ENCODE assay signal across 1 cellular context in the genomic region with DNA sequence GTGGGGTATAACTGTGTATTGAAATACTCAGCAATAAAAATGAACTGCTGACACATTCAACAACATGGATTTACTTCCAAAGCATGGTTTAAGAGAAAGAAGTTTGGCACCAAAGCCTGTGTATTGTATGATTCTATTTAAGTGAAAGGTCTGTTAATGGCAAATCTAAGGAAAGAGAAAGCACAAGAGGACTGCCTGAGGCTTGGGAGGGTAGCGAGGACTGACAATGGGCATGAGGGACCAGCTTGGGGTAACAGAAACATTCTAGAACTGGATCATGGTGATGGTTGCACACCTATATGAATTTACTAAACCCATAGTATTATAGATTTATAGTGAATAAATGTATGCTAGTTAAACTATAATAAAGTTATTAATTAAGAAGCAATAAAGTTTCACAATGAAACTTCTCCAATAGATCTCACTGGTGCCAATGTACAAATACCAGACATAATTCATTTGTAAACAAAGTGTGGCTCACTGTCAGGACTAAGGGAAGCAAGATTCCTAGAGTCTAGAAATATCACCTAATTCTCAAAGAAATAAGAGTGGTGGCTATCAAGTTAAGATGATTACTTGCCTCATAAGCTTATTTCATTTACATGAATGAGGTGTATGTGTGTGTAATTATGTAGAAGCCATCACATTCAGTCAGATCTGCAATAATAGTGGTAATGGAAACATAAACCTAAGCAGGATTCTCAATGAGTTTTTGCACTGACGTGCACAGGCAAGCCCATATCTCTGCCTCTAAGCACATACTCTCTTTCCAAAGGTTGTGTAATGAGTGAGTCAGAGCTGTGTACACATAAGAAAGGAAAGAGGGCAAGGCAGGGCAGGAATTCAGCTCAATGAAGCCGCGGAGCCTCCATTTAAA.
TF ChIP-seq lines count a peak whose summit lies in the region.

No MANE protein-coding gene starts in this region.

TF ChIP-seq in HepG2, 621 proteins besides CTCF, POLR2A, EP300 and RAD21 (continued from another document and continues in another):
- TF ChIP-seq, protein P1, sequence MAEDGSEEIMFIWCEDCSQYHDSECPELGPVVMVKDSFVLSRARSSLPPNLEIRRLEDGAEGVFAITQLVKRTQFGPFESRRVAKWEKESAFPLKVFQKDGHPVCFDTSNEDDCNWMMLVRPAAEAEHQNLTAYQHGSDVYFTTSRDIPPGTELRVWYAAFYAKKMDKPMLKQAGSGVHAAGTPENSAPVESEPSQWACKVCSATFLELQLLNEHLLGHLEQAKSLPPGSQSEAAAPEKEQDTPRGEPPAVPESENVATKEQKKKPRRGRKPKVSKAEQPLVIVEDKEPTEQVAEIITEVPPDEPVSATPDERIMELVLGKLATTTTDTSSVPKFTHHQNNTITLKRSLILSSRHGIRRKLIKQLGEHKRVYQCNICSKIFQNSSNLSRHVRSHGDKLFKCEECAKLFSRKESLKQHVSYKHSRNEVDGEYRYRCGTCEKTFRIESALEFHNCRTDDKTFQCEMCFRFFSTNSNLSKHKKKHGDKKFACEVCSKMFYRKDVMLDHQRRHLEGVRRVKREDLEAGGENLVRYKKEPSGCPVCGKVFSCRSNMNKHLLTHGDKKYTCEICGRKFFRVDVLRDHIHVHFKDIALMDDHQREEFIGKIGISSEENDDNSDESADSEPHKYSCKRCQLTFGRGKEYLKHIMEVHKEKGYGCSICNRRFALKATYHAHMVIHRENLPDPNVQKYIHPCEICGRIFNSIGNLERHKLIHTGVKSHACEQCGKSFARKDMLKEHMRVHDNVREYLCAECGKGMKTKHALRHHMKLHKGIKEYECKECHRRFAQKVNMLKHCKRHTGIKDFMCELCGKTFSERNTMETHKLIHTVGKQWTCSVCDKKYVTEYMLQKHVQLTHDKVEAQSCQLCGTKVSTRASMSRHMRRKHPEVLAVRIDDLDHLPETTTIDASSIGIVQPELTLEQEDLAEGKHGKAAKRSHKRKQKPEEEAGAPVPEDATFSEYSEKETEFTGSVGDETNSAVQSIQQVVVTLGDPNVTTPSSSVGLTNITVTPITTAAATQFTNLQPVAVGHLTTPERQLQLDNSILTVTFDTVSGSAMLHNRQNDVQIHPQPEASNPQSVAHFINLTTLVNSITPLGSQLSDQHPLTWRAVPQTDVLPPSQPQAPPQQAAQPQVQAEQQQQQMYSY (CRISPR knock-in tag; IDR thresholded peaks at IDR 0.05), result no peak
- TF ChIP-seq RARG (CRISPR knock-in tag; IDR thresholded peaks at IDR 0.05; ENCODE audit: low read depth), result no peak
- no peak for TF ChIP-seq ZNF598 (CRISPR knock-in tag; IDR thresholded peaks at IDR 0.05; ENCODE audit: borderline replicate concordance)
- TF ChIP-seq KDM4B (CRISPR knock-in tag; IDR thresholded peaks at IDR 0.05), result 0 out of 2 replicates have a peak, but pooled peaks have one; percentile 59
- no peak for TF ChIP-seq ZFYVE20 (CRISPR knock-in tag; IDR thresholded peaks at IDR 0.05; ENCODE audit: borderline replicate concordance, low read depth)
- TF ChIP-seq, protein P2, sequence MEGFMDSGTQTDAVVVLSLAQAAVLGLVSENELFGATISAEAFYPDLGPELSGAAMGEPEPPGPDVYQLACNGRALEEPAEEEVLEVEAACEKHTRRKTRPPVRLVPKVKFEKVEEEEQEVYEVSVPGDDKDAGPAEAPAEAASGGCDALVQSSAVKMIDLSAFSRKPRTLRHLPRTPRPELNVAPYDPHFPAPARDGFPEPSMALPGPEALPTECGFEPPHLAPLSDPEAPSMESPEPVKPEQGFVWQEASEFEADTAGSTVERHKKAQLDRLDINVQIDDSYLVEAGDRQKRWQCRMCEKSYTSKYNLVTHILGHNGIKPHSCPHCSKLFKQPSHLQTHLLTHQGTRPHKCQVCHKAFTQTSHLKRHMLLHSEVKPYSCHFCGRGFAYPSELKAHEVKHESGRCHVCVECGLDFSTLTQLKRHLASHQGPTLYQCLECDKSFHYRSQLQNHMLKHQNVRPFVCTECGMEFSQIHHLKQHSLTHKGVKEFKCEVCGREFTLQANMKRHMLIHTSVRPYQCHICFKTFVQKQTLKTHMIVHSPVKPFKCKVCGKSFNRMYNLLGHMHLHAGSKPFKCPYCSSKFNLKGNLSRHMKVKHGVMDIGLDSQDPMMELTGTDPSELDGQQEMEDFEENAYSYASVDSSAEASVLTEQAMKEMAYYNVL (CRISPR knock-in tag; IDR thresholded peaks at IDR 0.05; ENCODE audit: borderline replicate concordance), result peak; percentile 68; the same call in 1 of the 2 replicates
- no peak for TF ChIP-seq ELF1 (CRISPR knock-in tag; IDR thresholded peaks at IDR 0.05)
- TF ChIP-seq, protein P3, sequence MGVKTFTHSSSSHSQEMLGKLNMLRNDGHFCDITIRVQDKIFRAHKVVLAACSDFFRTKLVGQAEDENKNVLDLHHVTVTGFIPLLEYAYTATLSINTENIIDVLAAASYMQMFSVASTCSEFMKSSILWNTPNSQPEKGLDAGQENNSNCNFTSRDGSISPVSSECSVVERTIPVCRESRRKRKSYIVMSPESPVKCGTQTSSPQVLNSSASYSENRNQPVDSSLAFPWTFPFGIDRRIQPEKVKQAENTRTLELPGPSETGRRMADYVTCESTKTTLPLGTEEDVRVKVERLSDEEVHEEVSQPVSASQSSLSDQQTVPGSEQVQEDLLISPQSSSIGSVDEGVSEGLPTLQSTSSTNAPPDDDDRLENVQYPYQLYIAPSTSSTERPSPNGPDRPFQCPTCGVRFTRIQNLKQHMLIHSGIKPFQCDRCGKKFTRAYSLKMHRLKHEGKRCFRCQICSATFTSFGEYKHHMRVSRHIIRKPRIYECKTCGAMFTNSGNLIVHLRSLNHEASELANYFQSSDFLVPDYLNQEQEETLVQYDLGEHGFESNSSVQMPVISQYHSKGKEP (CRISPR knock-in tag; IDR thresholded peaks at IDR 0.05), result no peak
- TF ChIP-seq, protein P4, sequence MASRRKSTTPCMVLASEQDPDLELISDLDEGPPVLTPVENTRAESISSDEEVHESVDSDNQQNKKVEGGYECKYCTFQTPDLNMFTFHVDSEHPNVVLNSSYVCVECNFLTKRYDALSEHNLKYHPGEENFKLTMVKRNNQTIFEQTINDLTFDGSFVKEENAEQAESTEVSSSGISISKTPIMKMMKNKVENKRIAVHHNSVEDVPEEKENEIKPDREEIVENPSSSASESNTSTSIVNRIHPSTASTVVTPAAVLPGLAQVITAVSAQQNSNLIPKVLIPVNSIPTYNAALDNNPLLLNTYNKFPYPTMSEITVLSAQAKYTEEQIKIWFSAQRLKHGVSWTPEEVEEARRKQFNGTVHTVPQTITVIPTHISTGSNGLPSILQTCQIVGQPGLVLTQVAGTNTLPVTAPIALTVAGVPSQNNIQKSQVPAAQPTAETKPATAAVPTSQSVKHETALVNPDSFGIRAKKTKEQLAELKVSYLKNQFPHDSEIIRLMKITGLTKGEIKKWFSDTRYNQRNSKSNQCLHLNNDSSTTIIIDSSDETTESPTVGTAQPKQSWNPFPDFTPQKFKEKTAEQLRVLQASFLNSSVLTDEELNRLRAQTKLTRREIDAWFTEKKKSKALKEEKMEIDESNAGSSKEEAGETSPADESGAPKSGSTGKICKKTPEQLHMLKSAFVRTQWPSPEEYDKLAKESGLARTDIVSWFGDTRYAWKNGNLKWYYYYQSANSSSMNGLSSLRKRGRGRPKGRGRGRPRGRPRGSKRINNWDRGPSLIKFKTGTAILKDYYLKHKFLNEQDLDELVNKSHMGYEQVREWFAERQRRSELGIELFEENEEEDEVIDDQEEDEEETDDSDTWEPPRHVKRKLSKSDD (CRISPR knock-in tag; IDR thresholded peaks at IDR 0.05; ENCODE audit: low read depth), result no peak
- no peak for TF ChIP-seq RBAK (CRISPR knock-in tag; IDR thresholded peaks at IDR 0.05)
- TF ChIP-seq SMYD3 (CRISPR knock-in tag; IDR thresholded peaks at IDR 0.05), result no peak
- TF ChIP-seq ZNF224 (CRISPR knock-in tag; IDR thresholded peaks at IDR 0.05), result no peak
- TF ChIP-seq, protein P5, sequence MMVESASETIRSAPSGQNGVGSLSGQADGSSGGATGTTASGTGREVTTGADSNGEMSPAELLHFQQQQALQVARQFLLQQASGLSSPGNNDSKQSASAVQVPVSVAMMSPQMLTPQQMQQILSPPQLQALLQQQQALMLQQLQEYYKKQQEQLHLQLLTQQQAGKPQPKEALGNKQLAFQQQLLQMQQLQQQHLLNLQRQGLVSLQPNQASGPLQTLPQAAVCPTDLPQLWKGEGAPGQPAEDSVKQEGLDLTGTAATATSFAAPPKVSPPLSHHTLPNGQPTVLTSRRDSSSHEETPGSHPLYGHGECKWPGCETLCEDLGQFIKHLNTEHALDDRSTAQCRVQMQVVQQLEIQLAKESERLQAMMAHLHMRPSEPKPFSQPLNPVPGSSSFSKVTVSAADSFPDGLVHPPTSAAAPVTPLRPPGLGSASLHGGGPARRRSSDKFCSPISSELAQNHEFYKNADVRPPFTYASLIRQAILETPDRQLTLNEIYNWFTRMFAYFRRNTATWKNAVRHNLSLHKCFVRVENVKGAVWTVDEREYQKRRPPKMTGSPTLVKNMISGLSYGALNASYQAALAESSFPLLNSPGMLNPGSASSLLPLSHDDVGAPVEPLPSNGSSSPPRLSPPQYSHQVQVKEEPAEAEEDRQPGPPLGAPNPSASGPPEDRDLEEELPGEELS (CRISPR knock-in tag; IDR thresholded peaks at IDR 0.05), result peak; percentile 73
- TF ChIP-seq, protein P6, sequence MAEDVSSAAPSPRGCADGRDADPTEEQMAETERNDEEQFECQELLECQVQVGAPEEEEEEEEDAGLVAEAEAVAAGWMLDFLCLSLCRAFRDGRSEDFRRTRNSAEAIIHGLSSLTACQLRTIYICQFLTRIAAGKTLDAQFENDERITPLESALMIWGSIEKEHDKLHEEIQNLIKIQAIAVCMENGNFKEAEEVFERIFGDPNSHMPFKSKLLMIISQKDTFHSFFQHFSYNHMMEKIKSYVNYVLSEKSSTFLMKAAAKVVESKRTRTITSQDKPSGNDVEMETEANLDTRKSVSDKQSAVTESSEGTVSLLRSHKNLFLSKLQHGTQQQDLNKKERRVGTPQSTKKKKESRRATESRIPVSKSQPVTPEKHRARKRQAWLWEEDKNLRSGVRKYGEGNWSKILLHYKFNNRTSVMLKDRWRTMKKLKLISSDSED (CRISPR knock-in tag; IDR thresholded peaks at IDR 0.05), result no peak
- TF ChIP-seq, protein P7, sequence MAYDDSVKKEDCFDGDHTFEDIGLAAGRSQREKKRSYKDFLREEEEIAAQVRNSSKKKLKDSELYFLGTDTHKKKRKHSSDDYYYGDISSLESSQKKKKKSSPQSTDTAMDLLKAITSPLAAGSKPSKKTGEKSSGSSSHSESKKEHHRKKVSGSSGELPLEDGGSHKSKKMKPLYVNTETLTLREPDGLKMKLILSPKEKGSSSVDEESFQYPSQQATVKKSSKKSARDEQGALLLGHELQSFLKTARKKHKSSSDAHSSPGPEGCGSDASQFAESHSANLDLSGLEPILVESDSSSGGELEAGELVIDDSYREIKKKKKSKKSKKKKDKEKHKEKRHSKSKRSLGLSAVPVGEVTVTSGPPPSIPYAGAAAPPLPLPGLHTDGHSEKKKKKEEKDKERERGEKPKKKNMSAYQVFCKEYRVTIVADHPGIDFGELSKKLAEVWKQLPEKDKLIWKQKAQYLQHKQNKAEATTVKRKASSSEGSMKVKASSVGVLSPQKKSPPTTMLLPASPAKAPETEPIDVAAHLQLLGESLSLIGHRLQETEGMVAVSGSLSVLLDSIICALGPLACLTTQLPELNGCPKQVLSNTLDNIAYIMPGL (CRISPR knock-in tag; IDR thresholded peaks at IDR 0.05; ENCODE audit: borderline replicate concordance in 1 of 2, low read depth in 1 of 2), result no peak
- TF ChIP-seq MATR3 (CRISPR knock-in tag; IDR thresholded peaks at IDR 0.05), result no peak
- no peak for TF ChIP-seq KLF13 (CRISPR knock-in tag; IDR thresholded peaks at IDR 0.05)
- TF ChIP-seq ZNF841 (CRISPR knock-in tag; IDR thresholded peaks at IDR 0.05; ENCODE audit: borderline replicate concordance), result no peak
- TF ChIP-seq ZNF816 (CRISPR knock-in tag; IDR thresholded peaks at IDR 0.05; ENCODE audit: borderline replicate concordance), result no peak
- TF ChIP-seq SMARCE1 (IDR thresholded peaks at IDR 0.05; ENCODE audit: borderline replicate concordance), result peak; percentile 85; the same call in 1 of the 2 replicates
- peak; percentile 36 for TF ChIP-seq CBX1 (IDR thresholded peaks at IDR 0.05; ENCODE audit: low read depth)
- TF ChIP-seq KLF9 (CRISPR knock-in tag; IDR thresholded peaks at IDR 0.05; ENCODE audit: low read depth), result no peak
- TF ChIP-seq NKX3-1 (CRISPR knock-in tag; IDR thresholded peaks at IDR 0.05), result no peak
- no peak for TF ChIP-seq SNRNP70 (IDR thresholded peaks at IDR 0.05; ENCODE audit: low read depth, low read length)
- no peak for TF ChIP-seq NFRKB (IDR thresholded peaks at IDR 0.05)
- no peak for TF ChIP-seq ZSCAN30 (CRISPR knock-in tag; IDR thresholded peaks at IDR 0.05)
- no peak for TF ChIP-seq ATRX (CRISPR knock-in tag; IDR thresholded peaks at IDR 0.05; ENCODE audit: borderline replicate concordance)
- TF ChIP-seq, protein P8, sequence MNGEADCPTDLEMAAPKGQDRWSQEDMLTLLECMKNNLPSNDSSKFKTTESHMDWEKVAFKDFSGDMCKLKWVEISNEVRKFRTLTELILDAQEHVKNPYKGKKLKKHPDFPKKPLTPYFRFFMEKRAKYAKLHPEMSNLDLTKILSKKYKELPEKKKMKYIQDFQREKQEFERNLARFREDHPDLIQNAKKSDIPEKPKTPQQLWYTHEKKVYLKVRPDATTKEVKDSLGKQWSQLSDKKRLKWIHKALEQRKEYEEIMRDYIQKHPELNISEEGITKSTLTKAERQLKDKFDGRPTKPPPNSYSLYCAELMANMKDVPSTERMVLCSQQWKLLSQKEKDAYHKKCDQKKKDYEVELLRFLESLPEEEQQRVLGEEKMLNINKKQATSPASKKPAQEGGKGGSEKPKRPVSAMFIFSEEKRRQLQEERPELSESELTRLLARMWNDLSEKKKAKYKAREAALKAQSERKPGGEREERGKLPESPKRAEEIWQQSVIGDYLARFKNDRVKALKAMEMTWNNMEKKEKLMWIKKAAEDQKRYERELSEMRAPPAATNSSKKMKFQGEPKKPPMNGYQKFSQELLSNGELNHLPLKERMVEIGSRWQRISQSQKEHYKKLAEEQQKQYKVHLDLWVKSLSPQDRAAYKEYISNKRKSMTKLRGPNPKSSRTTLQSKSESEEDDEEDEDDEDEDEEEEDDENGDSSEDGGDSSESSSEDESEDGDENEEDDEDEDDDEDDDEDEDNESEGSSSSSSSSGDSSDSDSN (CRISPR knock-in tag; IDR thresholded peaks at IDR 0.05), result no peak
- no peak for TF ChIP-seq CENPX (CRISPR knock-in tag; IDR thresholded peaks at IDR 0.05)
- no peak for TF ChIP-seq NR1H2 (CRISPR knock-in tag; IDR thresholded peaks at IDR 0.05; ENCODE audit: borderline replicate concordance, low read depth)
- TF ChIP-seq FOXM1 (CRISPR knock-in tag; IDR thresholded peaks at IDR 0.05), result no peak
- TF ChIP-seq, protein P9, sequence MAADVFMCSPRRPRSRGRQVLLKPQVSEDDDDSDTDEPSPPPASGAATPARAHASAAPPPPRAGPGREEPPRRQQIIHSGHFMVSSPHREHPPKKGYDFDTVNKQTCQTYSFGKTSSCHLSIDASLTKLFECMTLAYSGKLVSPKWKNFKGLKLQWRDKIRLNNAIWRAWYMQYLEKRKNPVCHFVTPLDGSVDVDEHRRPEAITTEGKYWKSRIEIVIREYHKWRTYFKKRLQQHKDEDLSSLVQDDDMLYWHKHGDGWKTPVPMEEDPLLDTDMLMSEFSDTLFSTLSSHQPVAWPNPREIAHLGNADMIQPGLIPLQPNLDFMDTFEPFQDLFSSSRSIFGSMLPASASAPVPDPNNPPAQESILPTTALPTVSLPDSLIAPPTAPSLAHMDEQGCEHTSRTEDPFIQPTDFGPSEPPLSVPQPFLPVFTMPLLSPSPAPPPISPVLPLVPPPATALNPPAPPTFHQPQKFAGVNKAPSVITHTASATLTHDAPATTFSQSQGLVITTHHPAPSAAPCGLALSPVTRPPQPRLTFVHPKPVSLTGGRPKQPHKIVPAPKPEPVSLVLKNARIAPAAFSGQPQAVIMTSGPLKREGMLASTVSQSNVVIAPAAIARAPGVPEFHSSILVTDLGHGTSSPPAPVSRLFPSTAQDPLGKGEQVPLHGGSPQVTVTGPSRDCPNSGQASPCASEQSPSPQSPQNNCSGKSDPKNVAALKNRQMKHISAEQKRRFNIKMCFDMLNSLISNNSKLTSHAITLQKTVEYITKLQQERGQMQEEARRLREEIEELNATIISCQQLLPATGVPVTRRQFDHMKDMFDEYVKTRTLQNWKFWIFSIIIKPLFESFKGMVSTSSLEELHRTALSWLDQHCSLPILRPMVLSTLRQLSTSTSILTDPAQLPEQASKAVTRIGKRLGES (CRISPR knock-in tag; IDR thresholded peaks at IDR 0.05; ENCODE audit: borderline replicate concordance), result no peak
- no peak for TF ChIP-seq HIVEP1 (CRISPR knock-in tag; IDR thresholded peaks at IDR 0.05)
